Comparison of ENCODE assay signal across 8 cellular contexts in genomic region chr10:21366108-21366507, GRCh38.
DNase-seq lines count a peak whose midpoint lies in the region; FAIRE-seq and TF ChIP-seq lines count a peak whose summit lies in the region.
"Not testable (repeated sequence)": the region's sequence is repeated elsewhere in the genome, so short reads cannot be mapped to it uniquely, and the experiment has no call there.

No MANE protein-coding gene starts in this region.

- not testable (repeated sequence) for H3K4me3 Mint-ChIP-seq in activated CD4-positive, alpha-beta memory T cell treated with anti-CD3 and anti-CD28 coated beads for 36 hours

- H3K9me2 ChIP-seq in GM23248 (ENCODE audit: insufficient read depth) = not testable (repeated sequence)

- CTCF ChIA-PET in activated CD4-positive, alpha-beta memory T cell treated with anti-CD3 and anti-CD28 coated beads for 36 hours (lab: Charles Lee) = not testable (repeated sequence)

- peak; percentile 91 for FAIRE-seq in RCC 7860 (lab: Jason Lieb, UNC)

- POLR2A ChIA-PET in activated CD4-positive, alpha-beta memory T cell treated with anti-CD3 and anti-CD28 coated beads for 36 hours (lab: Charles Lee) = not testable (repeated sequence)

- not testable (repeated sequence) for H3K27me3 Mint-ChIP-seq in activated CD4-positive, alpha-beta memory T cell treated with anti-CD3 and anti-CD28 coated beads for 36 hours

- not testable (repeated sequence) for H3K36me3 ChIP-seq in GM23248 (ENCODE audit: low read depth)

- H3K9ac ChIP-seq in GM23248 = not testable (repeated sequence)

- not testable (repeated sequence) for H3K4me3 ChIP-seq in GM23248; choroid plexus epithelial cell (ENCODE audit: low read depth, low read length); fibroblast of pulmonary artery (replicated peaks; ENCODE audit: low read depth, low read length)

- DNase-seq in A172 (ENCODE audit: low spot score) = peak; percentile 91
- peak; percentile 77 for DNase-seq in GM23248
- DNase-seq in LHCN-M2 (ENCODE audit: low read depth) = peak; percentile 82
- peak; percentile 95 for DNase-seq in RCC 7860 (ENCODE audit: low spot score)
- DNase-seq in activated CD4-positive, alpha-beta memory T cell treated with anti-CD3 and anti-CD28 coated beads for 36 hours = peak; percentile 10
- DNase-seq in choroid plexus epithelial cell (ENCODE audit: low read depth) = peak; percentile 58
- peak; percentile 75 for DNase-seq in fibroblast of pulmonary artery (ENCODE audit: low read depth)
- DNase-seq in lung microvascular endothelial cell (ENCODE audit: low read depth in 2 of 2) = peak; percentile 42 to 83

- not testable (repeated sequence) for H2AFZ ChIP-seq in GM23248

- H3K4me1 ChIP-seq in GM23248 (ENCODE audit: insufficient read depth) = peaks cover 25% of the 10 kb centered on the region

- H3K27ac ChIP-seq in GM23248 = not testable (repeated sequence)

- not testable (repeated sequence) for TF ChIP-seq CTCF in choroid plexus epithelial cell (conservative IDR thresholded peaks at IDR 0.05; ENCODE audit: low read depth, low read length); fibroblast of pulmonary artery (IDR thresholded peaks at IDR 0.05; ENCODE audit: low read length, missing control alignments)

- H3K27ac Mint-ChIP-seq in activated CD4-positive, alpha-beta memory T cell treated with anti-CD3 and anti-CD28 coated beads for 36 hours = not testable (repeated sequence)

- not testable (repeated sequence) for H3K4me1 Mint-ChIP-seq in activated CD4-positive, alpha-beta memory T cell treated with anti-CD3 and anti-CD28 coated beads for 36 hours (ENCODE audit: low read depth)

- peaks cover 26% of the 10 kb centered on the region; the same call in 1 of the 2 replicates for H3F3A ChIP-seq in GM23248 (ENCODE audit: insufficient read depth)

- H3K9me3 Mint-ChIP-seq in activated CD4-positive, alpha-beta memory T cell treated with anti-CD3 and anti-CD28 coated beads for 36 hours = not testable (repeated sequence)

- H3K4me2 ChIP-seq in GM23248 (ENCODE audit: unreplicated experiment) = not testable (repeated sequence)

- 43 to 44% methylated on average over 6 of the region's 6 CpGs for WGBS in GM23248 (ENCODE audit: low coverage in 1 of 2, low lambda C conversion rate in 2 of 2, missing lambda C conversion rate in 2 of 2), 2 experiments

- H4K20me1 ChIP-seq in GM23248 (ENCODE audit: insufficient read depth) = not testable (repeated sequence)

- not testable (repeated sequence) for H3K27me3 ChIP-seq in GM23248 (replicated peaks; ENCODE audit: insufficient read depth)

- in situ Hi-C loops in GM23248 (cut with MboI) = not testable (repeated sequence)

- not testable (repeated sequence) for H3K9me3 ChIP-seq in GM23248 (ENCODE audit: low read depth)

- intact Hi-C loops in activated CD4-positive, alpha-beta memory T cell treated with anti-CD3 and anti-CD28 coated beads for 36 hours (cut with micrococcal nuclease) = not testable (repeated sequence)

- not testable (repeated sequence) for H3K79me2 ChIP-seq in GM23248 (ENCODE audit: insufficient read depth)

- H3K36me3 Mint-ChIP-seq in activated CD4-positive, alpha-beta memory T cell treated with anti-CD3 and anti-CD28 coated beads for 36 hours = not testable (repeated sequence)

Comparison
In these comparisons a context has a peak if more than half of its experiments do, and no peak if none do; other contexts are left out.
1. DNase-seq: peak in every context shown above with its lines; median percentile 95 in RCC 7860; 91 in A172; 82 in LHCN-M2; 77 in GM23248; 75 in fibroblast of pulmonary artery; 62 in lung microvascular endothelial cell; 58 in choroid plexus epithelial cell; 10 in activated CD4-positive, alpha-beta memory T cell treated with anti-CD3 and anti-CD28 coated beads for 36 hours.